In genomic region chr6:7175463-7175862, GRCh38 we compare ENCODE assay signal across 17 cellular contexts.
DNase-seq lines count a peak whose midpoint lies in the region; ATAC-seq and TF ChIP-seq lines count a peak whose summit lies in the region.
"Had no signal": no experiment of that assay in that cellular context is flagged by ENCODE, and none has a peak within 500 bp of the region (broad histone marks: within the 10 kb centered on the region; RNA-seq: fewer than 3 reads in every experiment).

No MANE protein-coding gene starts in this region.

- H3K27ac Mint-ChIP-seq in CD8-positive, alpha-beta T cell = peak overlapping the region; percentile 45
- H3K27ac Mint-ChIP-seq: activated T-helper 17 cell treated with anti-CD3 and anti-CD28 coated beads, Interleukin-2, amount 50 U/mL, for 72 hours; memory B cell; T-helper 2 cell treated with Interferon-gamma antibody and Interleukin-4, amounts not matched to agents 5 μg/mL and 100 μg/mL, for 36 hours had no signal

- H3K27me3 Mint-ChIP-seq in CD8-positive, alpha-beta T cell (ENCODE audit: low read depth) = no peaks in the 10 kb centered on the region
- H3K27me3 Mint-ChIP-seq: activated T-helper 17 cell treated with anti-CD3 and anti-CD28 coated beads, Interleukin-2, amount 50 U/mL, for 72 hours; memory B cell had no signal

- no peaks in the 10 kb centered on the region for H3K27me3 ChIP-seq in CD8-positive, alpha-beta T cell (ENCODE audit: insufficient read depth, low read length)
- H3K27me3 ChIP-seq in left ventricle myocardium inferior (ENCODE audit: low read depth) = no peaks in the 10 kb centered on the region
- H3K27me3 ChIP-seq in gastrocnemius medialis = no peaks in the 10 kb centered on the region
- H3K27me3 ChIP-seq: BE2C had no signal

- H3K4me3 ChIP-seq in CD8-positive, alpha-beta T cell (ENCODE audit: low read depth, low read length) = no peak overlapping the region
- H3K4me3 ChIP-seq in left ventricle myocardium inferior = no peak overlapping the region
- H3K4me3 ChIP-seq in gastrocnemius medialis = no peak overlapping the region

- TF ChIP-seq CTCF in CD8-positive, alpha-beta T cell (IDR thresholded peaks at IDR 0.05) = no peak
- TF ChIP-seq CTCF in left ventricle myocardium inferior (IDR thresholded peaks at IDR 0.05; ENCODE audit: borderline replicate concordance) = no peak
- no peak for TF ChIP-seq CTCF in gastrocnemius medialis (IDR thresholded peaks at IDR 0.05 in 4 of 5, conservative IDR thresholded peaks at IDR 0.05 in 1 of 5)

- peaks cover 6% of the 10 kb centered on the region for H3K36me3 ChIP-seq in CD8-positive, alpha-beta T cell (ENCODE audit: insufficient read depth, low read length)
- H3K36me3 ChIP-seq in left ventricle myocardium inferior (peaks cover 38% of the 10 kb centered on the region), gastrocnemius medialis (peaks cover 0 to 26% of the 10 kb centered on the region in 2 donors)
- H3K36me3 ChIP-seq: BE2C had no signal

- POLR2A ChIA-PET in CD8-positive, alpha-beta T cell (lab: Charles Lee) = interaction anchor here (1.0 kb wide), 1 partner anchor 11 kb away, joined by 3 read pairs; no protein-coding TSS in a partner anchor

- peaks cover 21% of the 10 kb centered on the region for H3K4me1 Mint-ChIP-seq in CD8-positive, alpha-beta T cell (ENCODE audit: low read depth)

- CTCF ChIA-PET in CD8-positive, alpha-beta T cell (lab: Charles Lee) = no interaction called here

- H3K9me3 ChIP-seq in CD8-positive, alpha-beta T cell (ENCODE audit: low read length) = no peaks in the 10 kb centered on the region
- H3K9me3 ChIP-seq in left ventricle myocardium inferior (replicated peaks) = no peaks in the 10 kb centered on the region
- H3K9me3 ChIP-seq in gastrocnemius medialis = no peaks in the 10 kb centered on the region
- H3K9me3 ChIP-seq: BE2C had no signal

- DNase-seq in CD8-positive, alpha-beta T cell = no peak
- peak; percentile 27 for DNase-seq in amniotic epithelial cell (ENCODE audit: low read depth)
- DNase-seq in left ventricle myocardium inferior = no peak
- DNase-seq in gastrocnemius medialis = no peak
- no peak for DNase-seq in SKM-1 (lab: John Stamatoyannopoulos, UW; ENCODE audit: unreplicated experiment)
- no peak for DNase-seq in NCI-H446 (lab: John Stamatoyannopoulos, UW)
- no peak for DNase-seq in islet precursor cell
- DNase-seq: BE2C, GF-D8, KG1, NCI-H1048, NCI-H2107, NCI-H524 treated with DMSO at 0.1 percent for 48 hours had no signal

- no peak overlapping the region for H3K4me3 Mint-ChIP-seq in CD8-positive, alpha-beta T cell
- H3K4me3 Mint-ChIP-seq: activated T-helper 17 cell treated with anti-CD3 and anti-CD28 coated beads, Interleukin-2, amount 50 U/mL, for 72 hours; memory B cell; T-helper 2 cell treated with Interferon-gamma antibody and Interleukin-4, amounts not matched to agents 5 μg/mL and 100 μg/mL, for 36 hours had no signal

- peaks cover 36% of the 10 kb centered on the region for H3K36me3 Mint-ChIP-seq in CD8-positive, alpha-beta T cell

- no peak for TF ChIP-seq POLR2A in gastrocnemius medialis (IDR thresholded peaks at IDR 0.05)

- in situ Hi-C loops in gastrocnemius medialis (cut with MboI; ENCODE audit: low sequenced_read_pairs in 4 of 4) = no loop called here

- H3K9me3 Mint-ChIP-seq in CD8-positive, alpha-beta T cell = no peaks in the 10 kb centered on the region
- H3K9me3 Mint-ChIP-seq: activated T-helper 17 cell treated with anti-CD3 and anti-CD28 coated beads, Interleukin-2, amount 50 U/mL, for 72 hours; memory B cell; T-helper 2 cell treated with Interferon-gamma antibody and Interleukin-4, amounts not matched to agents 5 μg/mL and 100 μg/mL, for 36 hours had no signal

- no peak for ATAC-seq in CD8-positive, alpha-beta T cell
- ATAC-seq in gastrocnemius medialis (no peak), GM18502 (IDR thresholded peaks at IDR 0.05; ENCODE audit: poor library complexity, unreplicated experiment) (no peak)
- ATAC-seq: activated T-helper 17 cell treated with anti-CD3 and anti-CD28 coated beads, Interleukin-2, amount 50 U/mL, for 72 hours had no signal

- H3K27ac ChIP-seq in CD8-positive, alpha-beta T cell (ENCODE audit: low read depth, low read length) = no peak overlapping the region
- H3K27ac ChIP-seq in left ventricle myocardium inferior (replicated peaks) (peak overlapping the region; percentile 54), gastrocnemius medialis (peak overlapping the region; percentile 2 to 38 (median 10))

- no peaks in the 10 kb centered on the region for H3K4me1 ChIP-seq in CD8-positive, alpha-beta T cell (ENCODE audit: insufficient read depth, low read length)
- H3K4me1 ChIP-seq in left ventricle myocardium inferior = peaks cover 63% of the 10 kb centered on the region
- peaks cover 31 to 39% of the 10 kb centered on the region in 2 donors for H3K4me1 ChIP-seq in gastrocnemius medialis
- H3K4me1 ChIP-seq: BE2C had no signal

- intact Hi-C loops in CD8-positive, alpha-beta T cell (cut with DNase I, micrococcal nuclease) = no loop called here
- intact Hi-C loops in left ventricle myocardium inferior (cut with micrococcal nuclease) (no loop called here), gastrocnemius medialis (cut with DNase I; ENCODE audit: low total_unique reads) (no loop called here)
